ENCODE assay signal across 8 cellular contexts in the genomic region with DNA sequence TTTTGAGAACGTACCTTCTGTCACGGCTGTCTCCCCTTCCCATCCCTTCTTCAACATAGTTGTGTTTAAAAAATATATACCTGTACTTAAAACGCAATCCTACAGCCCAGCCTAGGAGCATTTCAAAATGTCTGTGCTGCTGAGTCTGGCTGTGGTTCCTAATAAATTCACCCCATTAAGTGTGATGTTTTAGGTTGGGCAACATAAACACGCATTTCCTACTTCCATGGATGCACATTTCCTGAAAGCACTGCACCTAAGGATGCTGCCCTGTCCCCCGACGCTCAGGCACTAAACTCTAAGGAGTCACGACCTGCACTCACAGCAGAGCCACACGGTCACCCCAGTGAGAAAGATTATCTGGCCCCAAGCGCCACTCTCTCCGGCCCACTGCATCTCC. TPM values are rescaled to one million over a fixed set of nuclear protein-coding genes. Genes with fewer than 3 reads are reported as not detected.
DNase-seq lines count a peak whose midpoint lies in the region; ATAC-seq and TF ChIP-seq lines count a peak whose summit lies in the region.

No MANE protein-coding gene starts in this region.

- peaks cover 76% of the 10 kb centered on the region for H3K79me2 ChIP-seq in hepatocyte

- intact Hi-C loops in activated CD8-positive, alpha-beta T cell treated with anti-CD3 and anti-CD28 coated beads for 36 hours (cut with micrococcal nuclease) = loop anchor here (2.0 to 5.0 kb wide), 2 partner anchors 223 to 560 kb away; a partner anchor contains a TSS

- POLR2A ChIA-PET in activated CD8-positive, alpha-beta T cell treated with anti-CD3 and anti-CD28 coated beads for 36 hours (lab: Charles Lee) = no interaction called here

- H3K36me3 Mint-ChIP-seq in activated CD8-positive, alpha-beta T cell treated with anti-CD3 and anti-CD28 coated beads for 36 hours (ENCODE audit: low read depth) = peaks cover 13% of the 10 kb centered on the region
- H3K36me3 Mint-ChIP-seq in stimulated activated effector memory CD8-positive, alpha-beta T cell treated with anti-CD3 and anti-CD28 coated beads, Interleukin-12 subunit alpha, Interleukin-12 subunit beta, amount 100 ng/mL, for 72 hours = peaks cover 14% of the 10 kb centered on the region

- peak overlapping the region; percentile 81 for H3K4me2 ChIP-seq in hepatocyte

- no peaks in the 10 kb centered on the region for H3K36me3 ChIP-seq in hepatocyte (replicated peaks; ENCODE audit: insufficient read depth, low read depth)

- WGBS in hepatocyte (ENCODE audit: low lambda C conversion rate, missing lambda C conversion rate) = 3% methylated on average over 10 of the region's 10 CpGs

- peak overlapping the region; percentile 89 for H3K27ac Mint-ChIP-seq in activated CD8-positive, alpha-beta T cell treated with anti-CD3 and anti-CD28 coated beads for 36 hours
- peak overlapping the region; percentile 94 for H3K27ac Mint-ChIP-seq in stimulated activated effector memory CD8-positive, alpha-beta T cell treated with anti-CD3 and anti-CD28 coated beads, Interleukin-12 subunit alpha, Interleukin-12 subunit beta, amount 100 ng/mL, for 72 hours

- H4K20me1 ChIP-seq in hepatocyte (ENCODE audit: insufficient read depth, poor library complexity, severe bottlenecking) = peaks cover 29% of the 10 kb centered on the region

- H3K9me2 ChIP-seq in hepatocyte (replicated peaks; ENCODE audit: insufficient read depth) = no peaks in the 10 kb centered on the region

- peak overlapping the region; percentile 99 for H3K27ac ChIP-seq in hepatocyte

- no peaks in the 10 kb centered on the region for H3K27me3 Mint-ChIP-seq in activated CD8-positive, alpha-beta T cell treated with anti-CD3 and anti-CD28 coated beads for 36 hours

- peaks cover 4% of the 10 kb centered on the region for H3K9me3 Mint-ChIP-seq in activated CD8-positive, alpha-beta T cell treated with anti-CD3 and anti-CD28 coated beads for 36 hours
- H3K9me3 Mint-ChIP-seq in stimulated activated effector memory CD8-positive, alpha-beta T cell treated with anti-CD3 and anti-CD28 coated beads, Interleukin-12 subunit alpha, Interleukin-12 subunit beta, amount 100 ng/mL, for 72 hours = no peaks in the 10 kb centered on the region

- peaks cover 41% of the 10 kb centered on the region for H3K4me1 Mint-ChIP-seq in activated CD8-positive, alpha-beta T cell treated with anti-CD3 and anti-CD28 coated beads for 36 hours (ENCODE audit: low read depth)
- peaks cover 45% of the 10 kb centered on the region for H3K4me1 Mint-ChIP-seq in stimulated activated effector memory CD8-positive, alpha-beta T cell treated with anti-CD3 and anti-CD28 coated beads, Interleukin-12 subunit alpha, Interleukin-12 subunit beta, amount 100 ng/mL, for 72 hours

- H3K4me3 ChIP-seq in hepatocyte = peak overlapping the region; percentile 74

- CTCF ChIA-PET in activated CD8-positive, alpha-beta T cell treated with anti-CD3 and anti-CD28 coated beads for 36 hours (lab: Charles Lee) = no interaction called here

- H3K4me1 ChIP-seq in hepatocyte (ENCODE audit: insufficient read depth) = peaks cover 22% of the 10 kb centered on the region

- DNase-seq in NCI-H1105 (lab: John Stamatoyannopoulos, UW) (peak; percentile 27), NCI-H1105 treated with DMSO at 0.1 percent for 48 hours (lab: John Stamatoyannopoulos, UW) (no peak), hepatocyte (ENCODE audit: low spot score) (no peak), SKM-1 (lab: John Stamatoyannopoulos, UW; ENCODE audit: unreplicated experiment) (no peak), OCI-M2 (lab: John Stamatoyannopoulos, UW; ENCODE audit: unreplicated experiment) (no peak)
- DNase-seq in activated CD8-positive, alpha-beta T cell treated with anti-CD3 and anti-CD28 coated beads for 36 hours = no peak
- no peak for DNase-seq in stimulated activated effector memory CD8-positive, alpha-beta T cell treated with anti-CD3 and anti-CD28 coated beads, Interleukin-12 subunit alpha, Interleukin-12 subunit beta, amount 100 ng/mL, for 72 hours (ENCODE audit: low spot score in 2 of 2)

- no peaks in the 10 kb centered on the region for H3K9me3 ChIP-seq in hepatocyte (ENCODE audit: low read depth)

- H2AFZ ChIP-seq in hepatocyte = no peak overlapping the region

- H3K27me3 ChIP-seq in hepatocyte = no peaks in the 10 kb centered on the region

- ATAC-seq in HG03045 (IDR thresholded peaks at IDR 0.05; ENCODE audit: unreplicated experiment) = peak; percentile 19
- no peak for ATAC-seq in activated CD8-positive, alpha-beta T cell treated with anti-CD3 and anti-CD28 coated beads for 36 hours
- peak; percentile 11 for ATAC-seq in stimulated activated effector memory CD8-positive, alpha-beta T cell treated with anti-CD3 and anti-CD28 coated beads, Interleukin-12 subunit alpha, Interleukin-12 subunit beta, amount 100 ng/mL, for 72 hours

- H3K4me3 Mint-ChIP-seq in activated CD8-positive, alpha-beta T cell treated with anti-CD3 and anti-CD28 coated beads for 36 hours = peak overlapping the region; percentile 90
- peak overlapping the region; percentile 87 for H3K4me3 Mint-ChIP-seq in stimulated activated effector memory CD8-positive, alpha-beta T cell treated with anti-CD3 and anti-CD28 coated beads, Interleukin-12 subunit alpha, Interleukin-12 subunit beta, amount 100 ng/mL, for 72 hours

- TF ChIP-seq CTCF in activated CD8-positive, alpha-beta T cell treated with anti-CD3 and anti-CD28 coated beads for 36 hours (IDR thresholded peaks at IDR 0.05) = no peak
- TF ChIP-seq CTCF in hepatocyte (IDR thresholded peaks at IDR 0.05; ENCODE audit: poor library complexity) = no peak

RNA-seq across cellular contexts. Expression of gene REV3L, which starts 1.2 kb away (rescaled TPM):
- total RNA-seq in activated CD8-positive, alpha-beta T cell treated with anti-CD3 and anti-CD28 coated beads for 36 hours = 10 to 100 TPM; 20.1 to 27.6 TPM
- 29.4 and 37.2 TPM in 2 replicates for total RNA-seq in hepatocyte
- 17.6 and 23.7 TPM in 2 replicates for polyA plus RNA-seq in hepatocyte
